Comparison of ENCODE assay signal across 12 cellular contexts in genomic region chr15:48643236-48643635, GRCh38. TPM values are rescaled to one million over a fixed set of nuclear protein-coding genes. Genes with fewer than 3 reads are reported as not detected.
DNase-seq lines count a peak whose midpoint lies in the region; ATAC-seq, FAIRE-seq and TF ChIP-seq lines count a peak whose summit lies in the region.
"Had no signal": no experiment of that assay in that cellular context is flagged by ENCODE, and none has a peak within 500 bp of the region (broad histone marks: within the 10 kb centered on the region; RNA-seq: fewer than 3 reads in every experiment).

No MANE protein-coding gene starts in this region.

- H3K4me1 ChIP-seq in right cardiac atrium (ENCODE audit: control insufficient read depth, insufficient read depth, low read length) = no peaks in the 10 kb centered on the region
- peaks cover 3 to 57% (median 13%) of the 10 kb centered on the region in 3 donors for H3K4me1 ChIP-seq in esophagus squamous epithelium

- H3K36me3 ChIP-seq in esophagus squamous epithelium = no peaks in the 10 kb centered on the region

- TF ChIP-seq POLR2A in esophagus squamous epithelium (IDR thresholded peaks at IDR 0.05) = no peak

- H3K27me3 ChIP-seq in right cardiac atrium (ENCODE audit: control insufficient read depth, insufficient read depth) = no peaks in the 10 kb centered on the region
- H3K27me3 ChIP-seq in esophagus squamous epithelium = peaks cover 0 to 34% (median 3%) of the 10 kb centered on the region in 4 donors

- DNase-seq in right cardiac atrium (no peak), Right ventricle myocardium inferior (ENCODE audit: missing footprints) (no peak), esophagus squamous epithelium (lab: John Stamatoyannopoulos, UW) (no peak), pons (ENCODE audit: low spot score) (peak; percentile 28), NCI-H446 treated with DMSO at 0.1 percent for 48 hours (lab: John Stamatoyannopoulos, UW) (no peak), urothelium cell line (ENCODE audit: low spot score) (no peak), hippocampal formation (lab: John Stamatoyannopoulos, UW) (no peak)
- no peak for DNase-seq in NK-92 treated with Interleukin-12 subunit alpha and Interleukin-12 subunit beta, amount 100 ng/mL, for 24 hours (lab: John Stamatoyannopoulos, UW)
- DNase-seq: activated T-cell treated with anti-CD3 and anti-CD28 coated beads, Interleukin-2, amount 50 U/mL, for 48 hours; KG1; naive thymus-derived CD8-positive, alpha-beta T cell; NCI-H2171 treated with DMSO at 0.1 percent for 48 hours had no signal

- H3K4me3 ChIP-seq in right cardiac atrium (ENCODE audit: low read length) (peak overlapping the region; percentile 58), esophagus squamous epithelium (peak overlapping the region in 3 of 4 donors; percentile 59 to 78 (median 71))

- no peak for TF ChIP-seq CTCF in esophagus squamous epithelium (IDR thresholded peaks at IDR 0.05)

- no peak for ATAC-seq in right cardiac atrium
- no peak for ATAC-seq in Right ventricle myocardium inferior
- ATAC-seq: naive thymus-derived CD8-positive, alpha-beta T cell had no signal

- no peak overlapping the region for H3K27ac ChIP-seq in right cardiac atrium (ENCODE audit: low read length)
- peak overlapping the region in 3 of 4 donors; percentile 80 to 93 (median 91) for H3K27ac ChIP-seq in esophagus squamous epithelium

- 32% methylated on average over 3 of the region's 3 CpGs for WGBS in right cardiac atrium
- 43 to 60% methylated on average over 3 of the region's 3 CpGs for WGBS in esophagus squamous epithelium, 2 donors

- H3K9me3 ChIP-seq in right cardiac atrium (ENCODE audit: control insufficient read depth, low read length) (no peaks in the 10 kb centered on the region), esophagus squamous epithelium (no peaks in the 10 kb centered on the region)

- no peak for FAIRE-seq in urothelium cell line (lab: Jason Lieb, UNC)

- intact Hi-C loops in right cardiac atrium (cut with DNase I) = loop anchor here in 3 of 4 donors (5.0 to 10.0 kb wide), 5 partner anchors 108 to 288 kb away; no protein-coding TSS in a partner anchor
- intact Hi-C loops in Right ventricle myocardium inferior (cut with DNase I) = loop anchor here (5.0 kb wide), 1 partner anchor 154 kb away; no protein-coding TSS in a partner anchor
- intact Hi-C loops in esophagus squamous epithelium (cut with DNase I) = no loop called here

RNA-seq across cellular contexts. Expression of gene FBN1, which starts 2.3 kb away (rescaled TPM):
- total RNA-seq in right cardiac atrium (100 to 1,000 TPM in 1 of 4 donors, 10 to 100 TPM in 3; 31.3 to 101 (median 64.0) TPM), Right ventricle myocardium inferior (41.0 TPM), esophagus squamous epithelium (10 to 100 TPM in 3 of 4 donors, 1 to 10 TPM in 1; 3.9 to 87.0 (median 23.4) TPM)
- polyA plus RNA-seq in right cardiac atrium = 17.9 TPM
